9 cellular contexts compared by ENCODE assay signal in the genomic region with DNA sequence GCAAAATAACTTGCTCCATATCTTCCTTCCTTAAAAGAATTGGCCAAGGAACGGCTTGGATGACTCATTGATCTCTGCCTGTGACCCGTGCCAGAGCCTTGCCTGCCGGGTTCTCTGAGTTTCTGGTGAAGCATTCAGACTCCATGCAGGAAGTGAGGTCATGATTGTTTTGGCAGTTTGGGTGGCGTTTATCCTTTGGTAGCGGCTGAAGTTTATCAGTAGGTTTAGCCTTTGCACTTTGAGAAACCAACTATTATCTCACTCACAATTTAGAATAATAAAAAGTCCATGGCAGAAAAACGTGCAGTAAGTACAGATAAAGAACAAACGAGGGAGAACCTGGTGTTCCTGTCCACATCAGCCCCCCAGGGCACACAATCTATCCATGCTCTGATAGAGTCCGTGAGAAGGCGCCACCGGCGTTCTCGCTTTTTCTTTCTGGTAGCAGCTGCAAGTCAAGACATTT. TPM values are rescaled to one million over a fixed set of nuclear protein-coding genes. Genes with fewer than 3 reads are reported as not detected.
DNase-seq lines count a peak whose midpoint lies in the region; ATAC-seq and TF ChIP-seq lines count a peak whose summit lies in the region.
"Had no signal": no experiment of that assay in that cellular context is flagged by ENCODE, and none has a peak within 500 bp of the region (broad histone marks: within the 10 kb centered on the region; RNA-seq: fewer than 3 reads in every experiment).

No MANE protein-coding gene starts in this region.

- H3K9ac ChIP-seq in neural progenitor cell = no peak overlapping the region

- no peaks in the 10 kb centered on the region for H3K9me3 Mint-ChIP-seq in neural progenitor cell

- H3K27ac ChIP-seq in body of pancreas (peak overlapping the region; percentile 19 to 78 (median 72)), tibial nerve (no peak overlapping the region), neural progenitor cell (no peak overlapping the region)

- WGBS in body of pancreas, 2 donors = 22 to 34% methylated on average over 12 of the region's 12 CpGs
- WGBS in tibial nerve, 2 donors = 40 to 54% methylated on average over 12 of the region's 12 CpGs

- H3K36me3 Mint-ChIP-seq in neural progenitor cell = no peaks in the 10 kb centered on the region

- H4K20me1 ChIP-seq in neural progenitor cell (ENCODE audit: low read depth) = no peaks in the 10 kb centered on the region

- peak in 1 of 2 donors; percentile 44 for TF ChIP-seq EP300 in tibial nerve (IDR thresholded peaks at IDR 0.05)

- no peak overlapping the region for H3K4me3 Mint-ChIP-seq in neural progenitor cell

- no peak overlapping the region for H3K4me2 ChIP-seq in neural progenitor cell

- DNase-seq in HS-27A (ENCODE audit: low read depth) (peak; percentile 89), body of pancreas (peak; percentile 85 to 93 (median 90)), kidney epithelial cell (ENCODE audit: low read depth) (peak; percentile 29), tibial nerve (ENCODE audit: low spot score in 2 of 2) (peak; percentile 16 to 50), Ammon's horn (ENCODE audit: low spot score) (no peak), neural progenitor cell (ENCODE audit: low spot score) (no peak)
- DNase-seq in stimulated activated CD4-positive, alpha-beta T cell treated with anti-CD3 and anti-CD28 coated beads, Interleukin-4, amount 100 ng/mL, for 1 hour = no peak
- DNase-seq: NCI-H774 had no signal

- H3K4me3 ChIP-seq in body of pancreas = no peak overlapping the region
- no peak overlapping the region for H3K4me3 ChIP-seq in kidney epithelial cell (ENCODE audit: low read depth, low read length)
- H3K4me3 ChIP-seq in tibial nerve = no peak overlapping the region
- H3K4me3 ChIP-seq in neural progenitor cell = no peak overlapping the region

- H3K4me1 ChIP-seq in body of pancreas (peaks cover 35% of the 10 kb centered on the region), tibial nerve (peaks cover 0 to 10% (median 0%) of the 10 kb centered on the region in 4 donors), neural progenitor cell (peaks cover 4% of the 10 kb centered on the region)

- no peak overlapping the region for H2AFZ ChIP-seq in neural progenitor cell (replicated peaks)

- no peaks in the 10 kb centered on the region for H3K79me2 ChIP-seq in neural progenitor cell (ENCODE audit: low read depth)

- H3K27me3 ChIP-seq in body of pancreas (no peaks in the 10 kb centered on the region), kidney epithelial cell (ENCODE audit: control insufficient read depth, insufficient read depth, low read length) (no peaks in the 10 kb centered on the region), tibial nerve (no peaks in the 10 kb centered on the region), neural progenitor cell (no peaks in the 10 kb centered on the region)

- H3K9me3 ChIP-seq in body of pancreas (no peaks in the 10 kb centered on the region), tibial nerve (no peaks in the 10 kb centered on the region), neural progenitor cell (ENCODE audit: low read depth) (no peaks in the 10 kb centered on the region)

- ATAC-seq in body of pancreas (peak; percentile 96), GM19023 (IDR thresholded peaks at IDR 0.05; ENCODE audit: unreplicated experiment) (no peak)

- intact Hi-C loops in body of pancreas (cut with DNase I) = no loop called here

- H3K36me3 ChIP-seq in body of pancreas (replicated peaks in 1 of 2; ENCODE audit: insufficient read depth in 1 of 2, low read depth in 2 of 2) = no peaks in the 10 kb centered on the region
- no peaks in the 10 kb centered on the region for H3K36me3 ChIP-seq in kidney epithelial cell (ENCODE audit: control insufficient read depth, insufficient read depth, low read length)
- no peaks in the 10 kb centered on the region for H3K36me3 ChIP-seq in tibial nerve
- H3K36me3 ChIP-seq in neural progenitor cell = no peaks in the 10 kb centered on the region

- TF ChIP-seq CTCF in body of pancreas (IDR thresholded peaks at IDR 0.05) (no peak), kidney epithelial cell (IDR thresholded peaks at IDR 0.05; ENCODE audit: insufficient read depth, low read length, poor library complexity, severe bottlenecking) (no peak), tibial nerve (IDR thresholded peaks at IDR 0.05) (no peak), neural progenitor cell (IDR thresholded peaks at IDR 0.05) (no peak)

- peaks cover 13% of the 10 kb centered on the region for H3K4me1 Mint-ChIP-seq in neural progenitor cell

- no peaks in the 10 kb centered on the region for H3F3A ChIP-seq in neural progenitor cell (ENCODE audit: low read depth)

- peaks cover 6% of the 10 kb centered on the region for H3K27me3 Mint-ChIP-seq in neural progenitor cell (ENCODE audit: insufficient read depth, low read depth)

- H3K27ac Mint-ChIP-seq in neural progenitor cell = no peak overlapping the region

- TF ChIP-seq POLR2A in body of pancreas (IDR thresholded peaks at IDR 0.05) = peak in 2 of 3 donors; percentile 11 to 22
- TF ChIP-seq POLR2A in tibial nerve (IDR thresholded peaks at IDR 0.05) = no peak

RNA-seq across cellular contexts. Expression of a gene that starts 15.0 kb away (rescaled TPM):
- total RNA-seq in body of pancreas = not detected
- total RNA-seq in kidney epithelial cell = not detected in 2 replicates
- total RNA-seq in tibial nerve = not detected
- not detected in 2 replicates for total RNA-seq in neural progenitor cell (ENCODE audit: low replicate concordance)

Comparison
In these comparisons a context has a peak if more than half of its experiments do, and no peak if none do; other contexts are left out.
1. DNase-seq: peak in HS-27A (single experiment), body of pancreas (4 of 4), kidney epithelial cell (single experiment) and tibial nerve (2 of 2); none in stimulated activated CD4-positive, alpha-beta T cell treated with anti-CD3 and anti-CD28 coated beads, Interleukin-4, amount 100 ng/mL, for 1 hour (single experiment), Ammon's horn (single experiment) and neural progenitor cell (single experiment).
2. H3K27ac ChIP-seq: peak in body of pancreas (4 of 4); none in tibial nerve (0 of 4) and neural progenitor cell (single experiment).
3. POLR2A ChIP-seq: peak in body of pancreas (2 of 3); none in tibial nerve (0 of 2).